ENCODE assay signal across 9 cellular contexts in genomic region chr1:1032428-1032827, GRCh38. TPM values are rescaled to one million over a fixed set of nuclear protein-coding genes. Genes with fewer than 3 reads are reported as not detected.
DNase-seq lines count a peak whose midpoint lies in the region; ATAC-seq, FAIRE-seq and TF ChIP-seq lines count a peak whose summit lies in the region.
"Had no signal": no experiment of that assay in that cellular context is flagged by ENCODE, and none has a peak within 500 bp of the region (broad histone marks: within the 10 kb centered on the region; RNA-seq: fewer than 3 reads in every experiment).

No MANE protein-coding gene starts in this region.

- CTCF ChIA-PET in HepG2 (lab: Yijun Ruan, JAX; ENCODE audit: low intra/inter-chr PET ratio, low total read pairs) (no interaction called here), Panc1 (lab: Charles Lee) (no interaction called here)

- H3K4me2 ChIP-seq in HepG2 (ENCODE audit: low read depth, low read length): no peak overlapping the region

- WGBS in liver: 53% methylated on average over 16 of the region's 16 CpGs
- over 99% methylated on average over 16 of the region's 16 CpGs for WGBS in HepG2 (ENCODE audit: low lambda C conversion rate)
- 33 to 52% (median 34%) methylated on average over 10 to 16 of the region's 16 CpGs for WGBS in heart left ventricle, 4 donors
- 29 to 44% (median 37%) methylated on average over 8 to 16 of the region's 16 CpGs for WGBS in spleen, 5 donors

- no peak overlapping the region for H2AFZ ChIP-seq in HepG2 (ENCODE audit: low read length)

- H3K9ac ChIP-seq in liver (ENCODE audit: low read depth in 1 of 2, low read length in 2 of 2) (no peak overlapping the region), HepG2 (ENCODE audit: insufficient read depth, low read depth, low read length) (no peak overlapping the region)

- peaks cover 0 to 2% (median 0%) of the 10 kb centered on the region in 4 donors for H3K27me3 ChIP-seq in liver (ENCODE audit: control insufficient read depth in 4 of 4, insufficient read depth in 4 of 4, low read length in 3 of 4)
- no peaks in the 10 kb centered on the region for H3K27me3 ChIP-seq in HepG2 (ENCODE audit: control insufficient read depth in 1 of 2, insufficient read depth in 2 of 2, low read length in 2 of 2)
- H3K27me3 ChIP-seq in Panc1 (ENCODE audit: control insufficient read depth, insufficient read depth, low read length): no peaks in the 10 kb centered on the region
- peaks cover 0 to 45% (median 0%) of the 10 kb centered on the region in 9 donors for H3K27me3 ChIP-seq in heart left ventricle
- peaks cover 7 to 69% (median 34%) of the 10 kb centered on the region in 7 donors for H3K27me3 ChIP-seq in spleen (replicated peaks in 1 of 7)

- ATAC-seq in HepG2 (no peak; the same call in 2 of the 3 replicates), Panc1 (peak; percentile 9; the same call in 1 of the 2 replicates), heart left ventricle (peak; percentile 60 to 75 (median 66)), HG03342 (IDR thresholded peaks at IDR 0.05; ENCODE audit: unreplicated experiment) (no peak)

- intact Hi-C loops in HepG2 (cut with micrococcal nuclease; ENCODE audit: unreplicated experiment) (no loop called here), Panc1 (cut with micrococcal nuclease; ENCODE audit: unreplicated experiment) (no loop called here), heart left ventricle (cut with DNase I) (loop anchor here in 4 of 10 donors (2.0 to 10.0 kb wide), 5 partner anchors 82 to 332 kb away; partner anchors contain the start of gene C1orf159 (in 1 of the 4)), spleen (cut with DNase I; ENCODE audit: low total_unique reads) (no loop called here)

- TF ChIP-seq POLR2A in HepG2 (IDR thresholded peaks at IDR 0.05; ENCODE audit: insufficient read depth in 1 of 2, low read depth in 2 of 2, low read length in 2 of 2): no peak
- TF ChIP-seq POLR2A in heart left ventricle (IDR thresholded peaks at IDR 0.05): no peak
- no peak for TF ChIP-seq POLR2A in spleen (IDR thresholded peaks at IDR 0.05)

- no peaks in the 10 kb centered on the region for H3K9me3 ChIP-seq in liver (ENCODE audit: control insufficient read depth in 4 of 4, low read length in 3 of 4)
- H3K9me3 ChIP-seq in HepG2 (ENCODE audit: low read length): no peaks in the 10 kb centered on the region
- no peaks in the 10 kb centered on the region for H3K9me3 ChIP-seq in Panc1 (ENCODE audit: control insufficient read depth, insufficient read depth, low read depth, low read length)
- H3K9me3 ChIP-seq in heart left ventricle: no peaks in the 10 kb centered on the region
- H3K9me3 ChIP-seq in spleen: no peaks in the 10 kb centered on the region

- H3K27ac ChIP-seq in liver (ENCODE audit: low read depth in 1 of 2, low read length in 2 of 2) (no peak overlapping the region), HepG2 (ENCODE audit: extremely low read length, insufficient read depth, low read length) (no peak overlapping the region), Panc1 (ENCODE audit: low read length) (no peak overlapping the region), heart left ventricle (no peak overlapping the region), spleen (no peak overlapping the region)

- POLR2A ChIA-PET in HepG2 (lab: Yijun Ruan, JAX) (interaction anchor here (0.7 kb wide), 1 partner anchor 26 kb away, joined by 3 read pairs; no protein-coding TSS in a partner anchor), Panc1 (lab: Charles Lee) (no interaction called here)

- in situ Hi-C loops in HepG2 (cut with HindIII; ENCODE audit: extremely low pct_ligation_motif_present, low pct_unique_long_range_greater_than_20kb) (no loop called here), Panc1 (cut with HindIII; ENCODE audit: low pct_unique_long_range_greater_than_20kb, low sequenced_read_pairs) (no loop called here)

- TF ChIP-seq EP300 in HepG2 (IDR thresholded peaks at IDR 0.05; ENCODE audit: low read depth in 2 of 2, low read length in 2 of 2): no peak
- TF ChIP-seq EP300 in HepG2 (CRISPR knock-in tag; IDR thresholded peaks at IDR 0.05; ENCODE audit: borderline replicate concordance): no peak

- BruUV-seq in HepG2 (replicated peaks; lab: Mats Ljungman, UMichigan): no TSS peak
- no TSS peak for BruUV-seq in Panc1 (replicated peaks; lab: Mats Ljungman, UMichigan)

- H3K79me2 ChIP-seq in HepG2 (ENCODE audit: insufficient read depth, low read length): no peaks in the 10 kb centered on the region

- H4K20me1 ChIP-seq in HepG2 (ENCODE audit: insufficient read depth, low read length): peaks cover 9% of the 10 kb centered on the region; the same call in 1 of the 2 replicates

- no peaks in the 10 kb centered on the region for H3K36me3 ChIP-seq in liver (ENCODE audit: control insufficient read depth in 4 of 4, insufficient read depth in 3 of 4, low read depth in 1 of 4, low read length in 3 of 4)
- peaks cover 7 to 12% of the 10 kb centered on the region in 2 experiments; a peak in 4 of 5 replicates for H3K36me3 ChIP-seq in HepG2 (replicated peaks in 1 of 2; ENCODE audit: control insufficient read depth in 1 of 2, insufficient read depth in 2 of 2, low read length in 2 of 2)
- no peaks in the 10 kb centered on the region for H3K36me3 ChIP-seq in Panc1 (ENCODE audit: control insufficient read depth, insufficient read depth, low read length)
- H3K36me3 ChIP-seq in heart left ventricle: no peaks in the 10 kb centered on the region
- no peaks in the 10 kb centered on the region for H3K36me3 ChIP-seq in spleen

- peak; percentile 21 for TF ChIP-seq CTCF in liver (IDR thresholded peaks at IDR 0.05; ENCODE audit: low read depth, low read length, missing input control)
- no peak for TF ChIP-seq CTCF in HepG2 (CRISPR knock-in tag; IDR thresholded peaks at IDR 0.05)
- no peak for TF ChIP-seq CTCF in Panc1 (IDR thresholded peaks at IDR 0.05)
- no peak for TF ChIP-seq CTCF in heart left ventricle (IDR thresholded peaks at IDR 0.05)
- TF ChIP-seq CTCF in spleen (IDR thresholded peaks at IDR 0.05 in 8 of 11, conservative IDR thresholded peaks at IDR 0.05 in 3 of 11): no peak

- H3K4me3 ChIP-seq in liver (ENCODE audit: low read depth in 1 of 3, low read length in 3 of 3) (no peak overlapping the region), HepG2 (replicated peaks in 1 of 3; ENCODE audit: insufficient read depth in 1 of 3, low read depth in 2 of 3, low read length in 3 of 3) (no peak overlapping the region), Panc1 (ENCODE audit: low read depth in 2 of 2, low read length in 2 of 2) (no peak overlapping the region), heart left ventricle (peak overlapping the region in 10 of 12 donors; percentile 31 to 61 (median 53)), spleen (peak overlapping the region in 6 of 8 donors; percentile 38 to 73 (median 47))

- no peak for FAIRE-seq in HepG2 (lab: Jason Lieb, UNC)

- DNase-seq in HepG2 (ENCODE audit: low spot score): no peak
- no peak for DNase-seq in Panc1 (ENCODE audit: low read depth, low spot score)
- DNase-seq in heart left ventricle: no peak
- no peak for DNase-seq in spleen
- DNase-seq in RPMI8226: no peak
- no peak for DNase-seq in MV-4-11 (lab: John Stamatoyannopoulos, UW)

- peaks cover 4 to 14% (median 11%) of the 10 kb centered on the region in 4 donors for H3K4me1 ChIP-seq in liver (ENCODE audit: control insufficient read depth in 4 of 4, insufficient read depth in 4 of 4, low read length in 3 of 4)
- peaks cover 37% of the 10 kb centered on the region for H3K4me1 ChIP-seq in HepG2 (ENCODE audit: insufficient read depth, low read length)
- no peaks in the 10 kb centered on the region for H3K4me1 ChIP-seq in Panc1 (ENCODE audit: control insufficient read depth, insufficient read depth, low read length)
- H3K4me1 ChIP-seq in heart left ventricle: peaks cover 3 to 26% (median 14%) of the 10 kb centered on the region in 12 donors
- peaks cover 4 to 39% (median 24%) of the 10 kb centered on the region in 6 donors for H3K4me1 ChIP-seq in spleen

- peak in 1 of 2 donors; percentile 51 for TF ChIP-seq RAD21 in liver (IDR thresholded peaks at IDR 0.05)
- no peak for TF ChIP-seq RAD21 in HepG2 (CRISPR knock-in tag; IDR thresholded peaks at IDR 0.05)

RNA-seq across cellular contexts. Expression of gene AGRN, which starts 12.5 kb away (rescaled TPM):
- total RNA-seq in liver (10 to 100 TPM; 15.7 to 22.4 TPM), HepG2 (2016; rRNA removed; fragmentation: Illumina TruSeq; extraction: Trizol) (7.3 and 29.8 TPM in 2 replicates), Panc1 (2021; ENCODE audit: unreplicated experiment) (153 TPM), heart left ventricle (10 to 100 TPM in 8 of 9 donors, 1 to 10 TPM in 1; 9.7 to 45.7 (median 22.7) TPM), spleen (10 to 100 TPM; 10.6 to 27.2 (median 16.9) TPM)
- polyA plus RNA-seq in liver (10 to 100 TPM in 1 of 2 donors, 1 to 10 TPM in 1; 1.8 to 18.1 TPM), HepG2 (2011; rRNA removed) (65.2 and 82.7 TPM in 2 replicates), heart left ventricle (10 to 100 TPM; 11.8 to 14.1 TPM), spleen (10 to 100 TPM in 1 of 3 donors, 1 to 10 TPM in 2; 4.6 to 16.3 (median 5.6) TPM)
- total RNA-seq in HepG2 (2016; cell fraction: cytosol; rRNA removed; fragmentation: Illumina TruSeq; extraction: Trizol; ENCODE audit: low read depth): 2.7 and 2.9 TPM in 2 replicates
- 5.9 and 28.3 TPM in 2 replicates for total RNA-seq in HepG2 (2016; cell fraction: insoluble cytoplasmic fraction; rRNA removed; fragmentation: Illumina TruSeq; extraction: Trizol)
- 4.9 and 5.0 TPM in 2 replicates for total RNA-seq in HepG2 (2016; cell fraction: membrane; rRNA removed; fragmentation: Illumina TruSeq; extraction: Trizol)
- 36.4 and 50.3 TPM in 2 replicates for total RNA-seq in HepG2 (2016; cell fraction: nucleus; rRNA removed; fragmentation: Illumina TruSeq; extraction: Trizol)
- polyA plus RNA-seq in HepG2 (2011; cell fraction: cytosol; rRNA removed): 37.7 and 58.0 TPM in 2 replicates
- polyA plus RNA-seq in HepG2 (2011; cell fraction: nucleus; rRNA removed): 667 and 906 TPM in 2 replicates
- 77.8 and 101 TPM in 2 replicates for polyA plus RNA-seq in HepG2 (2012)
- polyA plus RNA-seq in HepG2 (2016; cell fraction: cytosol; fragmentation: Illumina TruSeq; extraction: Trizol; ENCODE audit: low read depth): 1.4 and 1.5 TPM in 2 replicates
- polyA plus RNA-seq in HepG2 (2016; cell fraction: insoluble cytoplasmic fraction; fragmentation: Illumina TruSeq; extraction: Trizol; ENCODE audit: low read depth): 10.7 and 15.5 TPM in 2 replicates
- 3.2 and 3.6 TPM in 2 replicates for polyA plus RNA-seq in HepG2 (2016; cell fraction: membrane; fragmentation: Illumina TruSeq; extraction: Trizol; ENCODE audit: low read depth)
- polyA plus RNA-seq in HepG2 (2016; cell fraction: nucleus; fragmentation: Illumina TruSeq; extraction: Trizol; ENCODE audit: insufficient read depth, low read depth): 125 and 134 TPM in 2 replicates
- 23.8 and 86.8 TPM in 2 replicates for polyA minus RNA-seq in HepG2 (2011; rRNA and poly(A)+ RNA removed; ENCODE audit: low replicate concordance)
- 41.3 and 50.7 TPM in 2 replicates for polyA minus RNA-seq in HepG2 (2011; cell fraction: cytosol; rRNA and poly(A)+ RNA removed)
- polyA minus RNA-seq in HepG2 (2011; cell fraction: nucleus; rRNA and poly(A)+ RNA removed): 80.3 and 86.4 TPM in 2 replicates
- 160 TPM for polyA plus RNA-seq in Panc1 (2012; ENCODE audit: insufficient read length)

RNA-seq across cellular contexts. Expression of gene ISG15, which starts 19.1 kb away (rescaled TPM):
- total RNA-seq in liver (10 to 100 TPM in 1 of 2 donors, 1 to 10 TPM in 1; 9.3 to 30.1 TPM), HepG2 (2016; rRNA removed; fragmentation: Illumina TruSeq; extraction: Trizol) (54.9 and 68.4 TPM in 2 replicates), Panc1 (2021; ENCODE audit: unreplicated experiment) (102 TPM), heart left ventricle (100 to 1,000 TPM in 1 of 9 donors, 10 to 100 TPM in 8; 17.0 to 189 (median 32.8) TPM), spleen (10 to 100 TPM; 23.3 to 93.8 (median 51.0) TPM)
- polyA plus RNA-seq in liver (10 to 100 TPM; 82.8 to 89.4 TPM), HepG2 (2011; rRNA removed) (42.1 and 63.7 TPM in 2 replicates), heart left ventricle (10 to 100 TPM; 34.4 to 76.5 TPM), spleen (100 to 1,000 TPM; 131 to 230 (median 163) TPM)
- 17.4 and 19.2 TPM in 2 replicates for total RNA-seq in HepG2 (2016; cell fraction: cytosol; rRNA removed; fragmentation: Illumina TruSeq; extraction: Trizol; ENCODE audit: low read depth)
- 52.2 and 77.4 TPM in 2 replicates for total RNA-seq in HepG2 (2016; cell fraction: insoluble cytoplasmic fraction; rRNA removed; fragmentation: Illumina TruSeq; extraction: Trizol)
- total RNA-seq in HepG2 (2016; cell fraction: membrane; rRNA removed; fragmentation: Illumina TruSeq; extraction: Trizol): 17.7 and 18.1 TPM in 2 replicates
- 18.3 and 23.3 TPM in 2 replicates for total RNA-seq in HepG2 (2016; cell fraction: nucleus; rRNA removed; fragmentation: Illumina TruSeq; extraction: Trizol)
- polyA plus RNA-seq in HepG2 (2011; cell fraction: cytosol; rRNA removed): 49.9 and 81.6 TPM in 2 replicates
- polyA plus RNA-seq in HepG2 (2011; cell fraction: nucleus; rRNA removed): 24.5 and 32.4 TPM in 2 replicates
- polyA plus RNA-seq in HepG2 (2012): 19.4 and 39.7 TPM in 2 replicates
- 13.7 and 17.3 TPM in 2 replicates for polyA plus RNA-seq in HepG2 (2016; cell fraction: cytosol; fragmentation: Illumina TruSeq; extraction: Trizol; ENCODE audit: low read depth)
- 47.3 and 49.3 TPM in 2 replicates for polyA plus RNA-seq in HepG2 (2016; cell fraction: insoluble cytoplasmic fraction; fragmentation: Illumina TruSeq; extraction: Trizol; ENCODE audit: low read depth)
- 10.1 and 12.3 TPM in 2 replicates for polyA plus RNA-seq in HepG2 (2016; cell fraction: membrane; fragmentation: Illumina TruSeq; extraction: Trizol; ENCODE audit: low read depth)
- 22.7 and 27.6 TPM in 2 replicates for polyA plus RNA-seq in HepG2 (2016; cell fraction: nucleus; fragmentation: Illumina TruSeq; extraction: Trizol; ENCODE audit: insufficient read depth, low read depth)
- 24.2 and 34.4 TPM in 2 replicates for polyA minus RNA-seq in HepG2 (2011; rRNA and poly(A)+ RNA removed; ENCODE audit: low replicate concordance)
- 11.4 and 13.3 TPM in 2 replicates for polyA minus RNA-seq in HepG2 (2011; cell fraction: cytosol; rRNA and poly(A)+ RNA removed)
- polyA minus RNA-seq in HepG2 (2011; cell fraction: nucleus; rRNA and poly(A)+ RNA removed): 2.1 and 5.1 TPM in 2 replicates
- polyA plus RNA-seq in Panc1 (2012; ENCODE audit: insufficient read length): 82.4 TPM

RNA-seq across cellular contexts. Expression of gene HES4, which starts 32.5 kb away (rescaled TPM):
- total RNA-seq in liver (1 to 10 TPM in 1 of 2 donors, under 1 TPM in 1; 0.93 to 1.7 TPM), HepG2 (2016; rRNA removed; fragmentation: Illumina TruSeq; extraction: Trizol) (4.4 and 8.8 TPM in 2 replicates), Panc1 (2021; ENCODE audit: unreplicated experiment) (74.2 TPM), heart left ventricle (10 to 100 TPM; 26.8 to 98.1 (median 42.0) TPM), spleen (10 to 100 TPM in 5 of 7 donors, 1 to 10 TPM in 2; 3.8 to 39.0 (median 15.4) TPM)
- polyA plus RNA-seq in liver (1 to 10 TPM; 1.7 to 1.9 TPM), HepG2 (2011; rRNA removed) (10.6 and 17.6 TPM in 2 replicates), heart left ventricle (10 to 100 TPM; 25.7 to 29.2 TPM), spleen (10 to 100 TPM; 20.8 to 64.3 (median 27.8) TPM)
- 16.5 and 25.5 TPM in 2 replicates for total RNA-seq in HepG2 (2016; cell fraction: cytosol; rRNA removed; fragmentation: Illumina TruSeq; extraction: Trizol; ENCODE audit: low read depth)
- 3.4 and 7.9 TPM in 2 replicates for total RNA-seq in HepG2 (2016; cell fraction: insoluble cytoplasmic fraction; rRNA removed; fragmentation: Illumina TruSeq; extraction: Trizol)
- 13.5 and 18.3 TPM in 2 replicates for total RNA-seq in HepG2 (2016; cell fraction: membrane; rRNA removed; fragmentation: Illumina TruSeq; extraction: Trizol)
- 6.5 and 8.0 TPM in 2 replicates for total RNA-seq in HepG2 (2016; cell fraction: nucleus; rRNA removed; fragmentation: Illumina TruSeq; extraction: Trizol)
- polyA plus RNA-seq in HepG2 (2011; cell fraction: cytosol; rRNA removed): 11.6 and 28.6 TPM in 2 replicates
- polyA plus RNA-seq in HepG2 (2011; cell fraction: nucleus; rRNA removed): 190 and 210 TPM in 2 replicates
- polyA plus RNA-seq in HepG2 (2012): 4.3 and 7.0 TPM in 2 replicates
- polyA plus RNA-seq in HepG2 (2016; cell fraction: cytosol; fragmentation: Illumina TruSeq; extraction: Trizol; ENCODE audit: low read depth): 17.0 and 22.1 TPM in 2 replicates
- 4.5 and 6.0 TPM in 2 replicates for polyA plus RNA-seq in HepG2 (2016; cell fraction: insoluble cytoplasmic fraction; fragmentation: Illumina TruSeq; extraction: Trizol; ENCODE audit: low read depth)
- 10.6 and 11.4 TPM in 2 replicates for polyA plus RNA-seq in HepG2 (2016; cell fraction: membrane; fragmentation: Illumina TruSeq; extraction: Trizol; ENCODE audit: low read depth)
- 16.1 and 18.4 TPM in 2 replicates for polyA plus RNA-seq in HepG2 (2016; cell fraction: nucleus; fragmentation: Illumina TruSeq; extraction: Trizol; ENCODE audit: insufficient read depth, low read depth)
- polyA minus RNA-seq in HepG2 (2011; rRNA and poly(A)+ RNA removed; ENCODE audit: low replicate concordance): 2.2 and 6.1 TPM in 2 replicates
- polyA minus RNA-seq in HepG2 (2011; cell fraction: cytosol; rRNA and poly(A)+ RNA removed): 6.4 and 8.5 TPM in 2 replicates
- 4.6 and 8.9 TPM in 2 replicates for polyA minus RNA-seq in HepG2 (2011; cell fraction: nucleus; rRNA and poly(A)+ RNA removed)
- polyA plus RNA-seq in Panc1 (2012; ENCODE audit: insufficient read length): 67.0 TPM

RNA-seq across cellular contexts. Expression of gene RNF223, which starts 41.7 kb away (rescaled TPM):
- total RNA-seq in liver (under 1 TPM in 1 of 2 donors, not detected in 1; 0.14 TPM), HepG2 (2016; rRNA removed; fragmentation: Illumina TruSeq; extraction: Trizol) (not detected in 2 replicates), Panc1 (2021; ENCODE audit: unreplicated experiment) (0.08 TPM), heart left ventricle (not detected), spleen (not detected)
- polyA plus RNA-seq in liver (not detected), HepG2 (2011; rRNA removed) (0.03 and 0.05 TPM in 2 replicates), heart left ventricle (not detected), spleen (not detected)
- total RNA-seq in HepG2 (2016; cell fraction: cytosol; rRNA removed; fragmentation: Illumina TruSeq; extraction: Trizol; ENCODE audit: low read depth): not detected in 2 replicates
- total RNA-seq in HepG2 (2016; cell fraction: insoluble cytoplasmic fraction; rRNA removed; fragmentation: Illumina TruSeq; extraction: Trizol): not detected in 2 replicates
- total RNA-seq in HepG2 (2016; cell fraction: membrane; rRNA removed; fragmentation: Illumina TruSeq; extraction: Trizol): not detected in 2 replicates
- not detected in 2 replicates for total RNA-seq in HepG2 (2016; cell fraction: nucleus; rRNA removed; fragmentation: Illumina TruSeq; extraction: Trizol)
- 0.04 TPM in 1 of 2 replicates, not detected in the other for polyA plus RNA-seq in HepG2 (2011; cell fraction: cytosol; rRNA removed)
- not detected in 2 replicates for polyA plus RNA-seq in HepG2 (2011; cell fraction: nucleus; rRNA removed)
- polyA plus RNA-seq in HepG2 (2012): 0.07 and 0.08 TPM in 2 replicates
- not detected in 2 replicates for polyA plus RNA-seq in HepG2 (2016; cell fraction: cytosol; fragmentation: Illumina TruSeq; extraction: Trizol; ENCODE audit: low read depth)
- not detected in 2 replicates for polyA plus RNA-seq in HepG2 (2016; cell fraction: insoluble cytoplasmic fraction; fragmentation: Illumina TruSeq; extraction: Trizol; ENCODE audit: low read depth)
- polyA plus RNA-seq in HepG2 (2016; cell fraction: membrane; fragmentation: Illumina TruSeq; extraction: Trizol; ENCODE audit: low read depth): not detected in 2 replicates
- polyA plus RNA-seq in HepG2 (2016; cell fraction: nucleus; fragmentation: Illumina TruSeq; extraction: Trizol; ENCODE audit: insufficient read depth, low read depth): not detected in 2 replicates
- 2.1 TPM in 1 of 2 replicates, not detected in the other for polyA minus RNA-seq in HepG2 (2011; rRNA and poly(A)+ RNA removed; ENCODE audit: low replicate concordance)
- not detected in 2 replicates for polyA minus RNA-seq in HepG2 (2011; cell fraction: cytosol; rRNA and poly(A)+ RNA removed)
- 0.26 TPM in 1 of 2 replicates, not detected in the other for polyA minus RNA-seq in HepG2 (2011; cell fraction: nucleus; rRNA and poly(A)+ RNA removed)
- polyA plus RNA-seq in Panc1 (2012; ENCODE audit: insufficient read length): not detected
- total RNA-seq: activated CD8-positive, alpha-beta memory T cell treated with anti-CD3 and anti-CD28 coated beads for 36 hours had no signal

RNA-seq across cellular contexts. Expression of gene PERM1, which starts 50.5 kb away (rescaled TPM):
- under 1 TPM in 1 of 2 donors, not detected in 1; under 0.01 TPM for total RNA-seq in liver
- under 1 TPM in 1 of 2 donors, not detected in 1; 0.06 TPM for polyA plus RNA-seq in liver
- total RNA-seq in HepG2 (2016; rRNA removed; fragmentation: Illumina TruSeq; extraction: Trizol): 0.04 TPM in 1 of 2 replicates, not detected in the other
- not detected in 2 replicates for total RNA-seq in HepG2 (2016; cell fraction: cytosol; rRNA removed; fragmentation: Illumina TruSeq; extraction: Trizol; ENCODE audit: low read depth)
- not detected in 2 replicates for total RNA-seq in HepG2 (2016; cell fraction: insoluble cytoplasmic fraction; rRNA removed; fragmentation: Illumina TruSeq; extraction: Trizol)
- not detected in 2 replicates for total RNA-seq in HepG2 (2016; cell fraction: membrane; rRNA removed; fragmentation: Illumina TruSeq; extraction: Trizol)
- not detected in 2 replicates for total RNA-seq in HepG2 (2016; cell fraction: nucleus; rRNA removed; fragmentation: Illumina TruSeq; extraction: Trizol)
- polyA plus RNA-seq in HepG2 (2011; rRNA removed): 0.29 and 0.38 TPM in 2 replicates
- polyA plus RNA-seq in HepG2 (2011; cell fraction: cytosol; rRNA removed): 0.17 and 0.32 TPM in 2 replicates
- polyA plus RNA-seq in HepG2 (2011; cell fraction: nucleus; rRNA removed): 2.3 and 2.6 TPM in 2 replicates
- polyA plus RNA-seq in HepG2 (2012): 0.44 TPM in 2 replicates
- not detected in 2 replicates for polyA plus RNA-seq in HepG2 (2016; cell fraction: cytosol; fragmentation: Illumina TruSeq; extraction: Trizol; ENCODE audit: low read depth)
- polyA plus RNA-seq in HepG2 (2016; cell fraction: insoluble cytoplasmic fraction; fragmentation: Illumina TruSeq; extraction: Trizol; ENCODE audit: low read depth): not detected in 2 replicates
- not detected in 2 replicates for polyA plus RNA-seq in HepG2 (2016; cell fraction: membrane; fragmentation: Illumina TruSeq; extraction: Trizol; ENCODE audit: low read depth)
- not detected in 2 replicates for polyA plus RNA-seq in HepG2 (2016; cell fraction: nucleus; fragmentation: Illumina TruSeq; extraction: Trizol; ENCODE audit: insufficient read depth, low read depth)
- polyA minus RNA-seq in HepG2 (2011; rRNA and poly(A)+ RNA removed; ENCODE audit: low replicate concordance): 0.09 and 2.7 TPM in 2 replicates
- polyA minus RNA-seq in HepG2 (2011; cell fraction: cytosol; rRNA and poly(A)+ RNA removed): 0.44 and 0.59 TPM in 2 replicates
- polyA minus RNA-seq in HepG2 (2011; cell fraction: nucleus; rRNA and poly(A)+ RNA removed): 0.99 and 1.2 TPM in 2 replicates
- total RNA-seq in Panc1 (2021; ENCODE audit: unreplicated experiment): 1.5 TPM
- 4.7 TPM for polyA plus RNA-seq in Panc1 (2012; ENCODE audit: insufficient read length)
- total RNA-seq in heart left ventricle: 100 to 1,000 TPM in 6 of 9 donors, 10 to 100 TPM in 3; 52.8 to 149 (median 104) TPM
- polyA plus RNA-seq in heart left ventricle: 100 to 1,000 TPM in 1 of 2 donors, 10 to 100 TPM in 1; 53.3 to 353 TPM
- under 1 TPM in 3 of 7 donors, not detected in 4; 0.39 to 0.85 (median 0.60) TPM for total RNA-seq in spleen
- under 1 TPM; 0.20 to 0.80 (median 0.21) TPM for polyA plus RNA-seq in spleen
- total RNA-seq: activated CD8-positive, alpha-beta memory T cell treated with anti-CD3 and anti-CD28 coated beads for 36 hours had no signal

Comparison
In these comparisons a context has a peak if more than half of its experiments do, and no peak if none do; other contexts are left out.
1. H3K4me3 ChIP-seq: peak in heart left ventricle (10 of 12) and spleen (6 of 8); none in liver (0 of 3), HepG2 (0 of 3) and Panc1 (0 of 2).
2. ATAC-seq: peak in Panc1 (single experiment) and heart left ventricle (4 of 4); none in HepG2 (single experiment) and HG03342 (single experiment).